ENCODE assay signal across 9 cellular contexts in genomic region chr2:152730591-152731333, GRCh38. TPM values are rescaled to one million over a fixed set of nuclear protein-coding genes. Genes with fewer than 3 reads are reported as not detected.
A peak's percentile ranks its signal among the peaks of the same experiment; 100 is the strongest.
DNase-seq lines count a peak whose midpoint lies in the region; ATAC-seq and TF ChIP-seq lines count a peak whose summit lies in the region.
"Had no signal": no experiment of that assay in that cellular context is flagged by ENCODE, and none has a peak within 500 bp of the region (broad histone marks: within the 10 kb centered on the region; RNA-seq: fewer than 3 reads in every experiment).

No MANE protein-coding gene starts in this region.

- H3K36me3 Mint-ChIP-seq in activated T-cell treated with anti-CD3 and anti-CD28 coated beads, Interleukin-2, amount 50 U/mL, for 4 hours (ENCODE audit: insufficient read depth): no peaks in the 10 kb centered on the region
- no peaks in the 10 kb centered on the region for H3K36me3 Mint-ChIP-seq in natural killer cell

- H3K4me1 ChIP-seq in BLaER1 treated with 17β-estradiol and CSF1 and Interleukin-3, amounts not matched to agents 10 nM and 100 nM: peaks cover 15 to 26% (median 19%) of the 10 kb centered on the region in 10 experiments
- H3K4me1 ChIP-seq in aorta (ENCODE audit: control insufficient read depth in 1 of 2, insufficient read depth in 2 of 2, low read length in 2 of 2): no peaks in the 10 kb centered on the region

- H3K36me3 ChIP-seq in BLaER1 treated with 17β-estradiol and CSF1 and Interleukin-3, amounts not matched to agents 10 nM and 100 nM: peaks cover 4 to 73% (median 28%) of the 10 kb centered on the region in 11 experiments; a peak in 20 of 22 replicates
- H3K36me3 ChIP-seq in aorta (ENCODE audit: control insufficient read depth in 1 of 2, insufficient read depth in 2 of 2, low read length in 1 of 2): no peaks in the 10 kb centered on the region

- DNase-seq in activated T-cell treated with anti-CD3 and anti-CD28 coated beads, Interleukin-2, amount 50 U/mL, for 4 hours: peak; percentile 9
- peak; percentile 52 for DNase-seq in natural killer cell
- DNase-seq in iPS-NIHi7 (ENCODE audit: extremely low spot score): no peak
- no peak for DNase-seq in aorta
- no peak for DNase-seq in NCI-H146 treated with DMSO at 0.1 percent for 48 hours (lab: John Stamatoyannopoulos, UW; ENCODE audit: unreplicated experiment)

- WGBS in aorta, 2 donors: 96 to 98% methylated on average over 1 of the region's 1 CpG

- no peak overlapping the region; a peak in 1 of 22 replicates for H3K9ac ChIP-seq in BLaER1 treated with 17β-estradiol and CSF1 and Interleukin-3, amounts not matched to agents 10 nM and 100 nM

- H3K4me3 ChIP-seq in BLaER1 treated with 17β-estradiol and CSF1 and Interleukin-3, amounts not matched to agents 10 nM and 100 nM: no peak overlapping the region
- no peak overlapping the region for H3K4me3 ChIP-seq in aorta (ENCODE audit: low read length in 2 of 2)

- no peaks in the 10 kb centered on the region for H3K27me3 Mint-ChIP-seq in activated T-cell treated with anti-CD3 and anti-CD28 coated beads, Interleukin-2, amount 50 U/mL, for 4 hours (ENCODE audit: low read depth)
- no peaks in the 10 kb centered on the region for H3K27me3 Mint-ChIP-seq in natural killer cell (ENCODE audit: low read depth in 2 of 2)
- H3K27me3 Mint-ChIP-seq: brain had no signal

- H3K9me3 Mint-ChIP-seq in activated T-cell treated with anti-CD3 and anti-CD28 coated beads, Interleukin-2, amount 50 U/mL, for 4 hours: no peaks in the 10 kb centered on the region
- H3K9me3 Mint-ChIP-seq in natural killer cell: no peaks in the 10 kb centered on the region
- H3K9me3 Mint-ChIP-seq: brain had no signal

- H4K20me1 ChIP-seq in BLaER1 treated with 17β-estradiol and CSF1 and Interleukin-3, amounts not matched to agents 10 nM and 100 nM: peaks cover 3 to 46% (median 15%) of the 10 kb centered on the region in 11 experiments; a peak in 14 of 22 replicates

- peaks cover 28% of the 10 kb centered on the region for H3K4me1 Mint-ChIP-seq in activated T-cell treated with anti-CD3 and anti-CD28 coated beads, Interleukin-2, amount 50 U/mL, for 4 hours (ENCODE audit: low read depth)
- H3K4me1 Mint-ChIP-seq in natural killer cell: peaks cover 23% of the 10 kb centered on the region in 2 donors
- H3K4me1 Mint-ChIP-seq: brain had no signal

- peak overlapping the region; percentile 40 to 86 (median 56) for H3K4me2 ChIP-seq in BLaER1 treated with 17β-estradiol and CSF1 and Interleukin-3, amounts not matched to agents 10 nM and 100 nM

- intact Hi-C loops in natural killer cell (cut with micrococcal nuclease): loop anchor here (1.0 kb wide), 1 partner anchor 12 kb away; the partner anchor contains the start of gene ARL6IP6
- intact Hi-C loops in aorta (cut with DNase I): no loop called here

- H3K27me3 ChIP-seq in BLaER1 treated with 17β-estradiol and CSF1 and Interleukin-3, amounts not matched to agents 10 nM and 100 nM: no peaks in the 10 kb centered on the region
- H3K27me3 ChIP-seq in aorta (ENCODE audit: control insufficient read depth in 1 of 2, insufficient read depth in 2 of 2, low read length in 1 of 2): no peaks in the 10 kb centered on the region

- H3K27ac ChIP-seq in BLaER1 treated with 17β-estradiol and CSF1 and Interleukin-3, amounts not matched to agents 10 nM and 100 nM: peak overlapping the region in 6 of 11 experiments; percentile 6 to 39 (median 10); a peak in 5 of 22 replicates
- no peak overlapping the region for H3K27ac ChIP-seq in aorta (ENCODE audit: low read depth in 1 of 2, low read length in 2 of 2)

- H3K9me3 ChIP-seq in BLaER1 treated with 17β-estradiol and CSF1 and Interleukin-3, amounts not matched to agents 10 nM and 100 nM (replicated peaks in 1 of 11): no peaks in the 10 kb centered on the region
- H3K9me3 ChIP-seq in aorta (ENCODE audit: control insufficient read depth, low read length): no peaks in the 10 kb centered on the region

- H3K4me3 Mint-ChIP-seq in activated T-cell treated with anti-CD3 and anti-CD28 coated beads, Interleukin-2, amount 50 U/mL, for 4 hours: no peak overlapping the region
- H3K4me3 Mint-ChIP-seq in natural killer cell: peak overlapping the region; percentile 63
- H3K4me3 Mint-ChIP-seq: brain had no signal

- peak overlapping the region; percentile 67 to 87 for H3K27ac Mint-ChIP-seq in natural killer cell
- H3K27ac Mint-ChIP-seq: brain had no signal

- ATAC-seq in GM21360 (IDR thresholded peaks at IDR 0.05; ENCODE audit: unreplicated experiment) (peak; percentile 78), HG03571 (IDR thresholded peaks at IDR 0.05; ENCODE audit: unreplicated experiment) (peak; percentile 84), natural killer cell (peak; percentile 90 to 97 (median 93)), aorta (ENCODE audit: low FRiP score) (no peak)
- ATAC-seq in activated T-cell treated with anti-CD3 and anti-CD28 coated beads, Interleukin-2, amount 50 U/mL, for 4 hours: peak; percentile 55 to 81

- TF ChIP-seq CTCF in natural killer cell (IDR thresholded peaks at IDR 0.05): no peak

RNA-seq across cellular contexts. Expression of gene ARL6IP6, which starts 12.3 kb away (rescaled TPM):
- 10 to 100 TPM; 15.7 to 20.5 (median 17.7) TPM for total RNA-seq in activated T-cell treated with anti-CD3 and anti-CD28 coated beads, Interleukin-2, amount 50 U/mL, for 4 hours
- 10 to 100 TPM in 2 of 3 donors, 1 to 10 TPM in 1; 10.0 to 15.0 (median 11.4) TPM for total RNA-seq in natural killer cell
- total RNA-seq in aorta: 10 to 100 TPM; 12.2 to 13.2 TPM
- polyA plus RNA-seq in aorta: 10 to 100 TPM in 1 of 2 donors, 1 to 10 TPM in 1; 9.6 to 15.7 TPM

RNA-seq across cellular contexts. Expression of gene PRPF40A, which starts 13.5 kb away (rescaled TPM):
- total RNA-seq in activated T-cell treated with anti-CD3 and anti-CD28 coated beads, Interleukin-2, amount 50 U/mL, for 4 hours: 100 to 1,000 TPM; 165 to 179 (median 178) TPM
- 100 to 1,000 TPM; 120 to 137 (median 130) TPM for total RNA-seq in natural killer cell
- total RNA-seq in aorta: 10 to 100 TPM; 59.4 to 73.3 TPM
- 10 to 100 TPM; 22.7 to 24.5 TPM for polyA plus RNA-seq in aorta

Comparison
In these comparisons a context has a peak if more than half of its experiments do, and no peak if none do; other contexts are left out.
1. H3K27ac ChIP-seq: peak in BLaER1 treated with 17β-estradiol and CSF1 and Interleukin-3, amounts not matched to agents 10 nM and 100 nM (6 of 11); none in aorta (0 of 2).
2. DNase-seq: peak in activated T-cell treated with anti-CD3 and anti-CD28 coated beads, Interleukin-2, amount 50 U/mL, for 4 hours (single experiment) and natural killer cell (single experiment); none in iPS-NIHi7 (single experiment), aorta (0 of 2) and NCI-H146 treated with DMSO at 0.1 percent for 48 hours (single experiment).